ENCODE assay signal across 13 cellular contexts in the genomic region with DNA sequence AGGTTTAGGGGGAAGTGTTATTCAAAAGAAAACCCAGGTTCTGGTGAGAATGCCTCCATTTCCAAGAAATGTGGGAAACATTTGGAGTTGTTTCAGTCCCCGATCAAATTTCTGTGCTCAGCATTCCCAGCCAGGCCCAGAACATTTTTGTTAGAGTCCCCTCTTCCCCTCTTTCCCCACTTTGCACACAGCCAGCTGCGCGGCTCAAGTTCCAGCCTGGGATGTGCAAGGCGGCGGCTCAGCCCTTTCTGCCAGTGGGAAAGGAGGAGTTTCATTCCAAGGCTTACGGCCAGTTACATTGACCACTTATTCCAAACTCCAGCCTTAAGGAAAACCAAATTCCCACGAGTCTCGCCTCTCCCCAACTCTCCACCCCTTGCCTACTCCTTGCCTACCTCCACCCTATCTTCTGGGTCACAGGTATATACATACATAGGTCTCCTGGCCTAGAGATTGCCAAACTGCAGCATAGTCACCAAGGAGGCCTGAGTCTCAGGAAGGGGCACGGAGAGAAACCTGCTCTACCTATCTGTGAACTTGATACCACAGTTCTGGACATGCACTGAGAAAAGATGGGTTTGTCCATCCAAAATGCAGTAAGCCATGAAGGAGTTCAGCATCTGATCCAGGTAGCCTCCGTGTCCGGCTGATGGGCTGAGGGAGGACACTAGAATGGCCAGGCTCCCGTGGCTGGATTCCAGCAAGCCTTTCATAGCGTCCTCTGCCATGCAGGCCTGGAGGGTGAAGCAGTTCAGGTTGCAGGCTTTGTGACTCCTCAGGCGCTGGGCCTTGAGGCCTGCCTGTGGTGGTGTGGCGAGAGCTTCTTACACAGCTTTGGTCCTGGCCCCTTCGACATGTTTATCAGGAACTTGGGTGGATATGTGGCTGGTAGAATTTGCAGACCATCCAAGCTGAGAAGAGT.
A peak's percentile ranks its signal among the peaks of the same experiment; 100 is the strongest.
DNase-seq lines count a peak whose midpoint lies in the region; ATAC-seq, FAIRE-seq and TF ChIP-seq lines count a peak whose summit lies in the region.
"Had no signal": no experiment of that assay in that cellular context is flagged by ENCODE, and none has a peak within 500 bp of the region (broad histone marks: within the 10 kb centered on the region; RNA-seq: fewer than 3 reads in every experiment).

No MANE protein-coding gene starts in this region.

- intact Hi-C loops in PC-9 (cut with micrococcal nuclease; ENCODE audit: unreplicated experiment) = loop anchor here (2.0 to 5.0 kb wide), 5 partner anchors 15 to 1140 kb away; no protein-coding TSS in a partner anchor
- intact Hi-C loops in thyroid gland (cut with DNase I) = no loop called here

- POLR2A ChIA-PET in PC-9 (lab: Charles Lee; ENCODE audit: unreplicated experiment) = interaction anchor here (0.6 kb wide), 1 partner anchor 348 kb away, joined by 4 read pairs; no protein-coding TSS in a partner anchor

- CTCF ChIA-PET in PC-9 (lab: Charles Lee) = no interaction called here

- no peaks in the 10 kb centered on the region for H3K36me3 Mint-ChIP-seq in activated naive CD8-positive, alpha-beta T cell treated with anti-CD3 and anti-CD28 coated beads, Interleukin-2, amount 50 U/mL, for 24 hours (ENCODE audit: low read depth)

- peak overlapping the region; percentile 74 for H3K4me2 ChIP-seq in PC-9
- H3K4me2 ChIP-seq: KMS-11 had no signal

- no peak for FAIRE-seq in GM19239 (lab: Jason Lieb, UNC)

- H3F3A ChIP-seq in PC-9 (ENCODE audit: insufficient read depth, low read depth) = peaks cover 78% of the 10 kb centered on the region

- 71 to 76% methylated on average over 12 to 16 of the region's 16 CpGs for WGBS in thyroid gland, 2 donors

- DNase-seq in PC-9 = peak in 1 of 2 experiments; percentile 94
- peak; percentile 28 for DNase-seq in fibroblast of the conjunctiva (ENCODE audit: low read depth)
- DNase-seq in myocyte (ENCODE audit: low read depth) = peak; percentile 68
- peak in 1 of 2 donors; percentile 55 for DNase-seq in thyroid gland
- no peak for DNase-seq in GM19239 (ENCODE audit: insufficient read length, low spot score)
- DNase-seq in GM20000 (ENCODE audit: low spot score) = no peak
- DNase-seq in D341Med (ENCODE audit: low spot score) = no peak
- DNase-seq in activated naive CD8-positive, alpha-beta T cell treated with anti-CD3 and anti-CD28 coated beads, Interleukin-2, amount 50 U/mL, for 24 hours = no peak
- DNase-seq: anterior cingulate cortex; CD8-positive, alpha-beta T cell; HCEC 1CT; OCI-M1 had no signal

- no TSS peak for BruUV-seq in PC-9 (replicated peaks; lab: Mats Ljungman, UMichigan)

- no peak overlapping the region for H3K4me3 Mint-ChIP-seq in activated naive CD8-positive, alpha-beta T cell treated with anti-CD3 and anti-CD28 coated beads, Interleukin-2, amount 50 U/mL, for 24 hours
- H3K4me3 Mint-ChIP-seq: CD8-positive, alpha-beta T cell had no signal

- no peak for ATAC-seq in activated naive CD8-positive, alpha-beta T cell treated with anti-CD3 and anti-CD28 coated beads, Interleukin-2, amount 50 U/mL, for 24 hours
- ATAC-seq: CD8-positive, alpha-beta T cell had no signal

- H3K27me3 ChIP-seq in PC-9 (ENCODE audit: insufficient read depth, low read depth) = no peaks in the 10 kb centered on the region
- no peaks in the 10 kb centered on the region for H3K27me3 ChIP-seq in thyroid gland

- no peaks in the 10 kb centered on the region for H3K36me3 ChIP-seq in PC-9 (ENCODE audit: low read depth)
- no peaks in the 10 kb centered on the region for H3K36me3 ChIP-seq in thyroid gland

- H3K9me2 ChIP-seq in PC-9 (ENCODE audit: insufficient read depth) = no peaks in the 10 kb centered on the region

- H4K20me1 ChIP-seq in PC-9 (ENCODE audit: insufficient read depth) = no peaks in the 10 kb centered on the region

- H3K27ac ChIP-seq in PC-9 (peak overlapping the region; percentile 93), thyroid gland (peak overlapping the region; percentile 16 to 56 (median 36))
- H3K27ac ChIP-seq: KMS-11 had no signal

- TF ChIP-seq CTCF in PC-9 (conservative IDR thresholded peaks at IDR 0.05) (no peak), thyroid gland (IDR thresholded peaks at IDR 0.05) (no peak), GM20000 (IDR thresholded peaks at IDR 0.05; ENCODE audit: extremely low read depth, missing control alignments) (no peak)

- no peak overlapping the region for H3K27ac Mint-ChIP-seq in activated naive CD8-positive, alpha-beta T cell treated with anti-CD3 and anti-CD28 coated beads, Interleukin-2, amount 50 U/mL, for 24 hours
- H3K27ac Mint-ChIP-seq: CD8-positive, alpha-beta T cell had no signal

- H3K4me1 ChIP-seq in PC-9 (replicated peaks; ENCODE audit: insufficient read depth) (peaks cover 96% of the 10 kb centered on the region), thyroid gland (peaks cover 32 to 64% of the 10 kb centered on the region in 2 donors)

- no peaks in the 10 kb centered on the region for H3K27me3 Mint-ChIP-seq in activated naive CD8-positive, alpha-beta T cell treated with anti-CD3 and anti-CD28 coated beads, Interleukin-2, amount 50 U/mL, for 24 hours

- H3K4me1 Mint-ChIP-seq in activated naive CD8-positive, alpha-beta T cell treated with anti-CD3 and anti-CD28 coated beads, Interleukin-2, amount 50 U/mL, for 24 hours = no peaks in the 10 kb centered on the region

- no peak overlapping the region for H2AFZ ChIP-seq in PC-9

- H3K9me3 ChIP-seq in PC-9 (ENCODE audit: insufficient read depth, low read depth) (no peaks in the 10 kb centered on the region), thyroid gland (no peaks in the 10 kb centered on the region)

- peak overlapping the region; percentile 34 for H3K4me3 ChIP-seq in PC-9
- H3K4me3 ChIP-seq in thyroid gland (replicated peaks in 1 of 3) = no peak overlapping the region

- peaks cover 38% of the 10 kb centered on the region for H3K79me2 ChIP-seq in PC-9 (ENCODE audit: low read depth)

- no peak for TF ChIP-seq POLR2A in thyroid gland (IDR thresholded peaks at IDR 0.05)

- H3K9me3 Mint-ChIP-seq in activated naive CD8-positive, alpha-beta T cell treated with anti-CD3 and anti-CD28 coated beads, Interleukin-2, amount 50 U/mL, for 24 hours = no peaks in the 10 kb centered on the region
- H3K9me3 Mint-ChIP-seq: CD8-positive, alpha-beta T cell had no signal

Comparison
In these comparisons a context has a peak if more than half of its experiments do, and no peak if none do; other contexts are left out.
1. DNase-seq: peak in fibroblast of the conjunctiva (single experiment) and myocyte (single experiment); none in GM19239 (single experiment), GM20000 (single experiment), D341Med (single experiment) and activated naive CD8-positive, alpha-beta T cell treated with anti-CD3 and anti-CD28 coated beads, Interleukin-2, amount 50 U/mL, for 24 hours (single experiment).